1 cellular context compared by ENCODE assay signal in the genomic region with DNA sequence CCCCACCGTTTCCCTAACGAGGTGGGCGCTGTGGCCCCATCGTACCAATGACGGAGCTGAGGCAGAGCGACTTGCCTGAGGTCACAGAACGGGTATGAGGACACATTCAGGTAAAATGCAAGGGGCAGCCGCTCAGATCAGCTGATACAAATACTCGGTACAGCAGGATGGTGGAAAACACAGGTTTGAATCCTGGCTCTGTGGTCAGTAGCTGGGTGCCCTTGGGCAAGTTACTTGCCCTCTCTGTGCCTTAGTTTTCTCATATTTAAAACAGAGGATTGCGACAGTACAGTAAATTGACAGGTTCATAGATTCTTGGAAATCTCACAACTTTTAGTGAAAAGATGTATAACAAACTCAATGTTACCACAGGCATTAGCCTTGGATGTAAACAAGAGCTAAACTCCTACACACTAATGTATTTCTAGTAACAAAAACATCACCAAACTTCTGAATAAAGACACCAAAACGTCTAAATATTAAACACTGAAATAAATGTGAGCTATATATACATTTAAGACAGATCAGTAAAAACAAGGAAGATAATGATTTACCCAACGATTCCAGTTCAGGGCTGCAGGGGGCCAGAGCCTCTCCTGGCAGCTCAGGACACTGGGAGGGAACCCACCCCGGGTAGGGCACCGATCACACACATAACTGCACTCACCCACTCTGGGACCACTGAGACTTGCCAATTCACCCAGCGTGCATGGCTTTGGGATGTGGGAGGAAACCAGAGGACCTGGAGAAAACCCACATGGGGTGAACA.
A peak's percentile ranks its signal among the peaks of the same experiment; 100 is the strongest.
TF ChIP-seq lines count a peak whose summit lies in the region.

No MANE protein-coding gene starts in this region.

TF ChIP-seq in K562, 482 proteins besides CTCF, POLR2A, EP300 and RAD21 (continued from another document):
- TF ChIP-seq, protein P1, sequence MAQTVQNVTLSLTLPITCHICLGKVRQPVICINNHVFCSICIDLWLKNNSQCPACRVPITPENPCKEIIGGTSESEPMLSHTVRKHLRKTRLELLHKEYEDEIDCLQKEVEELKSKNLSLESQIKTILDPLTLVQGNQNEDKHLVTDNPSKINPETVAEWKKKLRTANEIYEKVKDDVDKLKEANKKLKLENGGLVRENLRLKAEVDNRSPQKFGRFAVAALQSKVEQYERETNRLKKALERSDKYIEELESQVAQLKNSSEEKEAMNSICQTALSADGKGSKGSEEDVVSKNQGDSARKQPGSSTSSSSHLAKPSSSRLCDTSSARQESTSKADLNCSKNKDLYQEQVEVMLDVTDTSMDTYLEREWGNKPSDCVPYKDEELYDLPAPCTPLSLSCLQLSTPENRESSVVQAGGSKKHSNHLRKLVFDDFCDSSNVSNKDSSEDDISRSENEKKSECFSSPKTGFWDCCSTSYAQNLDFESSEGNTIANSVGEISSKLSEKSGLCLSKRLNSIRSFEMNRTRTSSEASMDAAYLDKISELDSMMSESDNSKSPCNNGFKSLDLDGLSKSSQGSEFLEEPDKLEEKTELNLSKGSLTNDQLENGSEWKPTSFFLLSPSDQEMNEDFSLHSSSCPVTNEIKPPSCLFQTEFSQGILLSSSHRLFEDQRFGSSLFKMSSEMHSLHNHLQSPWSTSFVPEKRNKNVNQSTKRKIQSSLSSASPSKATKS (CRISPR knock-in tag; IDR thresholded peaks at IDR 0.05) = no peak
- TF ChIP-seq ZNF668 (CRISPR knock-in tag; IDR thresholded peaks at IDR 0.05) = no peak
- TF ChIP-seq RNF2 (IDR thresholded peaks at IDR 0.05) = no peak
- TF ChIP-seq JUNB (CRISPR knock-in tag; conservative IDR thresholded peaks at IDR 0.05) = no peak
- TF ChIP-seq CEBPB (tag; IDR thresholded peaks at IDR 0.05) = peak; percentile 20; the same call in 1 of the 2 replicates
- TF ChIP-seq ZKSCAN8 (CRISPR knock-in tag; IDR thresholded peaks at IDR 0.05) = no peak
- TF ChIP-seq RBM25 (IDR thresholded peaks at IDR 0.05; ENCODE audit: low read depth, low read length, severe bottlenecking) = peak; percentile 58
- TF ChIP-seq, protein P2, sequence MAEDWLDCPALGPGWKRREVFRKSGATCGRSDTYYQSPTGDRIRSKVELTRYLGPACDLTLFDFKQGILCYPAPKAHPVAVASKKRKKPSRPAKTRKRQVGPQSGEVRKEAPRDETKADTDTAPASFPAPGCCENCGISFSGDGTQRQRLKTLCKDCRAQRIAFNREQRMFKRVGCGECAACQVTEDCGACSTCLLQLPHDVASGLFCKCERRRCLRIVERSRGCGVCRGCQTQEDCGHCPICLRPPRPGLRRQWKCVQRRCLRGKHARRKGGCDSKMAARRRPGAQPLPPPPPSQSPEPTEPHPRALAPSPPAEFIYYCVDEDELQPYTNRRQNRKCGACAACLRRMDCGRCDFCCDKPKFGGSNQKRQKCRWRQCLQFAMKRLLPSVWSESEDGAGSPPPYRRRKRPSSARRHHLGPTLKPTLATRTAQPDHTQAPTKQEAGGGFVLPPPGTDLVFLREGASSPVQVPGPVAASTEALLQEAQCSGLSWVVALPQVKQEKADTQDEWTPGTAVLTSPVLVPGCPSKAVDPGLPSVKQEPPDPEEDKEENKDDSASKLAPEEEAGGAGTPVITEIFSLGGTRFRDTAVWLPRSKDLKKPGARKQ (CRISPR knock-in tag; IDR thresholded peaks at IDR 0.05) = no peak
- TF ChIP-seq KLF13 (tag; IDR thresholded peaks at IDR 0.05; ENCODE audit: borderline replicate concordance, low read depth) = no peak
- TF ChIP-seq ZFP36 (IDR thresholded peaks at IDR 0.05; ENCODE audit: low read depth, low read length, partially characterized antibody) = peak; percentile 44
- TF ChIP-seq ZNF318 (IDR thresholded peaks at IDR 0.05; ENCODE audit: borderline replicate concordance in 1 of 2, low read depth in 1 of 2) = no peak
- no peak for TF ChIP-seq MAFF (IDR thresholded peaks at IDR 0.05; ENCODE audit: low read length)
